In the genomic region with DNA sequence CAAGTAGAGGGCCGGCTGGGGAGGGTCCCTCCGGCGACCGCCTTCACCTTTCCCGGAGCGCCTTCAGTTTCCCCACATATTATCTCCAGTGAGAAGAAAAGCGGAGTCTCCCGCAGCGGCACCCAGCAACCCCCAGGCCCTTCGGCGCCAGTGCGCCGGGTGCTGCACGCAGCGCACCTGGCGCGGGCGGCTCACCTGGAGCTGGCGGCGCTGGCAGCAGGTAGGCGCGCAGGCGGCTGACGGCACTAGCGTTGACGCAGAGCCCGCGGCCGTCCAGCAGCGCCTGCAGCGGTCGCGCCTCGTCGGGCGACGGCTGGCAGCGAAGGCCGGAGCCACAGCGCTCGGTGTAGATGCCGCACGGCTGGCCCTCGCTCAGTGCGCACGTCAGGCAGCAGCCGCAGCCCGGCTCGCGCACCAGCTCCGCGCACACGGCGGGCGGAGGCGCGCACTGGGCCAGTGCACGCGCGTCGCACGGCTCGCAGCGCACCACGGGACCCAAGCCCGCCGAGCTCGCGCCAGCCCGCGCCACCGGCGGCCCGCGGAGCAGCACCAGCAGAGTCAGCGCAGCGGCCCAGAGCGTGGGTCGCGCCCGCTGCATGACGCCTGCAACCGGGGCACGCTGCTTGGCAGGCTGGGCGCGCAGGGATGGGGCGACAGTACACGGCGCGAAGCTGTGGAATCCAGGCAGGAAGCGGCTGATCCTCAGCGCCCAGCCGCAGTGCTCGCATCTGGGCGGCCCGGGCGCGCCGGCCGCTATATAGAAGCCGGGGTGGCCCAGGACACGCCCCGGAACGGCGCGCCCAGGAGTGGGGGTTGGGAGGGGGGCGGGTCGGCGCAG, we compare ENCODE assay signal across 8 cellular contexts. TPM values are rescaled to one million over a fixed set of nuclear protein-coding genes. Genes with fewer than 3 reads are reported as not detected.
A peak's percentile ranks its signal among the peaks of the same experiment; 100 is the strongest.
DNase-seq lines count a peak whose midpoint lies in the region; ATAC-seq, FAIRE-seq and TF ChIP-seq lines count a peak whose summit lies in the region.

A gene with protein sequence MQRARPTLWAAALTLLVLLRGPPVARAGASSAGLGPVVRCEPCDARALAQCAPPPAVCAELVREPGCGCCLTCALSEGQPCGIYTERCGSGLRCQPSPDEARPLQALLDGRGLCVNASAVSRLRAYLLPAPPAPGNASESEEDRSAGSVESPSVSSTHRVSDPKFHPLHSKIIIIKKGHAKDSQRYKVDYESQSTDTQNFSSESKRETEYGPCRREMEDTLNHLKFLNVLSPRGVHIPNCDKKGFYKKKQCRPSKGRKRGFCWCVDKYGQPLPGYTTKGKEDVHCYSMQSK (minus strand): TSS at position 730 of the 838 bp plus-strand sequence. CDS start 132 bp downstream, at position 598.

- peak in 3 of 56 donors; percentile 4 to 11 (median 7) for TF ChIP-seq CTCF in dorsolateral prefrontal cortex (IDR thresholded peaks at IDR 0.05 in 54 of 56, conservative IDR thresholded peaks at IDR 0.05 in 2 of 56; ENCODE audit: low read depth in 1 of 56, partially characterized antibody in 56 of 56)
- no peak for TF ChIP-seq CTCF in HepG2 (CRISPR knock-in tag; IDR thresholded peaks at IDR 0.05)

- H3K9me3 ChIP-seq in SJSA1 (replicated peaks) (no peaks in the 10 kb centered on the region), HepG2 (ENCODE audit: low read length) (no peaks in the 10 kb centered on the region)

- H3K4me2 ChIP-seq in HepG2 (ENCODE audit: low read depth, low read length) = peak within 1 kb of the TSS; percentile 50

- in situ Hi-C loops in HepG2 (cut with HindIII; ENCODE audit: extremely low pct_ligation_motif_present, low pct_unique_long_range_greater_than_20kb) = loop anchor here (5.0 kb wide), 2 partner anchors 432 to 1167 kb away; no protein-coding TSS in a partner anchor

- ATAC-seq in GM18909 (IDR thresholded peaks at IDR 0.05; ENCODE audit: poor library complexity, unreplicated experiment) (peak; percentile 38), HepG2 (peak; percentile 48), HG03354 (IDR thresholded peaks at IDR 0.05; ENCODE audit: poor library complexity, severe bottlenecking, unreplicated experiment) (no peak)

- BruUV-seq in HepG2 (replicated peaks; lab: Mats Ljungman, UMichigan) = no TSS peak

- peak in 1 of 2 experiments; percentile 65; a peak in 2 of 4 replicates for TF ChIP-seq POLR2A in HepG2 (IDR thresholded peaks at IDR 0.05; ENCODE audit: insufficient read depth in 1 of 2, low read depth in 2 of 2, low read length in 2 of 2)

- no peak within 1 kb of the TSS for H3K27ac ChIP-seq in SJSA1
- H3K27ac ChIP-seq in dorsolateral prefrontal cortex = peak within 1 kb of the TSS in 30 of 59 donors; percentile 13 to 79 (median 66)
- no peak within 1 kb of the TSS for H3K27ac ChIP-seq in HepG2 (ENCODE audit: extremely low read length, insufficient read depth, low read length)

- H3K27me3 ChIP-seq in SJSA1 (replicated peaks) (no peaks in the 10 kb centered on the region; the same call in 1 of the 2 replicates), dorsolateral prefrontal cortex (peaks cover 0 to 84% (median 35%) of the 10 kb centered on the region in 45 donors), HepG2 (ENCODE audit: control insufficient read depth in 1 of 2, insufficient read depth in 2 of 2, low read length in 2 of 2) (peaks cover 7 to 54% of the 10 kb centered on the region in 2 experiments; a peak in 4 of 5 replicates)

- DNase-seq in A172 (ENCODE audit: low spot score) (peak; percentile 47), SJSA1 (ENCODE audit: low read depth in 1 of 2, low spot score in 2 of 2) (peak; percentile 55 to 64), dorsolateral prefrontal cortex (peak in 2 of 10 donors; percentile 22 to 66), HepG2 (ENCODE audit: low spot score) (no peak), stromal cell of bone marrow (ENCODE audit: low read depth) (peak; percentile 59), NCI-H1436 (lab: John Stamatoyannopoulos, UW) (no peak)

- H3K36me3 ChIP-seq in SJSA1 (peaks cover 10% of the 10 kb centered on the region), HepG2 (replicated peaks in 1 of 2; ENCODE audit: control insufficient read depth in 1 of 2, insufficient read depth in 2 of 2, low read length in 2 of 2) (no peaks in the 10 kb centered on the region)

- H4K20me1 ChIP-seq in HepG2 (ENCODE audit: insufficient read depth, low read length) = peaks cover 7% of the 10 kb centered on the region; the same call in 1 of the 2 replicates

- H3K79me2 ChIP-seq in HepG2 (ENCODE audit: insufficient read depth, low read length) = no peaks in the 10 kb centered on the region

- TF ChIP-seq EP300 in HepG2 (IDR thresholded peaks at IDR 0.05; ENCODE audit: low read depth in 2 of 2, low read length in 2 of 2) (no peak), HepG2 (CRISPR knock-in tag; IDR thresholded peaks at IDR 0.05; ENCODE audit: borderline replicate concordance) (no peak)

- intact Hi-C loops in dorsolateral prefrontal cortex (cut with DNase I) = loop anchor here in 1 of 2 donors (5.0 kb wide), 2 partner anchors 1167 to 1332 kb away; no protein-coding TSS in a partner anchor
- intact Hi-C loops in HepG2 (cut with micrococcal nuclease; ENCODE audit: unreplicated experiment) = loop anchor here (10.0 kb wide), 1 partner anchor 294 kb away; no protein-coding TSS in a partner anchor

- no peak for FAIRE-seq in HepG2 (lab: Jason Lieb, UNC)

- POLR2A ChIA-PET in HepG2 (lab: Yijun Ruan, JAX) = interaction anchor here (1.0 to 1.1 kb wide), 2 partner anchors 27 to 28 kb away, joined by 3 to 5 read pairs; no protein-coding TSS in a partner anchor

- no peak within 1 kb of the TSS for H2AFZ ChIP-seq in HepG2 (ENCODE audit: low read length)

- H3K4me3 ChIP-seq in SJSA1 (peak within 1 kb of the TSS; percentile 58), dorsolateral prefrontal cortex (peak within 1 kb of the TSS; percentile 18 to 68 (median 53)), HepG2 (replicated peaks in 1 of 3; ENCODE audit: insufficient read depth in 1 of 3, low read depth in 2 of 3, low read length in 3 of 3) (peak within 1 kb of the TSS in 2 of 3 experiments; percentile 42 to 61; a peak in 3 of 6 replicates)

- peak within 1 kb of the TSS; percentile 12; the same call in 1 of the 2 replicates for H3K9ac ChIP-seq in HepG2 (ENCODE audit: insufficient read depth, low read depth, low read length)

- H3K4me1 ChIP-seq in SJSA1 (replicated peaks) (peaks cover 68% of the 10 kb centered on the region), HepG2 (ENCODE audit: insufficient read depth, low read length) (peaks cover 27% of the 10 kb centered on the region)

- TF ChIP-seq RAD21 in HepG2 (CRISPR knock-in tag; IDR thresholded peaks at IDR 0.05) = no peak

- 48% methylated on average over 25 of the region's 109 CpGs for WGBS in HepG2 (ENCODE audit: low lambda C conversion rate)

- CTCF ChIA-PET in HepG2 (lab: Yijun Ruan, JAX; ENCODE audit: low intra/inter-chr PET ratio, low total read pairs) = interaction anchor here (2.0 kb wide), 1 partner anchor 1260 kb away, joined by 6 read pairs; no protein-coding TSS in a partner anchor

TF ChIP-seq in HepG2, 621 proteins besides CTCF, POLR2A, EP300 and RAD21 (continues in another document):
- TF ChIP-seq, protein P1, sequence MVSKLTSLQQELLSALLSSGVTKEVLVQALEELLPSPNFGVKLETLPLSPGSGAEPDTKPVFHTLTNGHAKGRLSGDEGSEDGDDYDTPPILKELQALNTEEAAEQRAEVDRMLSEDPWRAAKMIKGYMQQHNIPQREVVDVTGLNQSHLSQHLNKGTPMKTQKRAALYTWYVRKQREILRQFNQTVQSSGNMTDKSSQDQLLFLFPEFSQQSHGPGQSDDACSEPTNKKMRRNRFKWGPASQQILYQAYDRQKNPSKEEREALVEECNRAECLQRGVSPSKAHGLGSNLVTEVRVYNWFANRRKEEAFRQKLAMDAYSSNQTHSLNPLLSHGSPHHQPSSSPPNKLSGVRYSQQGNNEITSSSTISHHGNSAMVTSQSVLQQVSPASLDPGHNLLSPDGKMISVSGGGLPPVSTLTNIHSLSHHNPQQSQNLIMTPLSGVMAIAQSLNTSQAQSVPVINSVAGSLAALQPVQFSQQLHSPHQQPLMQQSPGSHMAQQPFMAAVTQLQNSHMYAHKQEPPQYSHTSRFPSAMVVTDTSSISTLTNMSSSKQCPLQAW (CRISPR knock-in tag; IDR thresholded peaks at IDR 0.05) = no peak

RNA-seq across cellular contexts. Expression of the gene that starts here (rescaled TPM):
- total RNA-seq in A172 (2014; rRNA removed; shearing (Covaris generic)) = 62.0 and 81.7 TPM in 2 replicates
- total RNA-seq in SJSA1 (2014; rRNA removed; shearing (Covaris generic)) = 101 and 118 TPM in 2 replicates
- total RNA-seq in dorsolateral prefrontal cortex = 10 to 100 TPM in 116 of 120 experiments, 1 to 10 TPM in 4; 6.7 to 98.7 (median 22.3) TPM
- total RNA-seq in HepG2 (2016; rRNA removed; fragmentation: Illumina TruSeq; extraction: Trizol) = not detected in 2 replicates
- not detected in 2 replicates for total RNA-seq in HepG2 (2016; cell fraction: cytosol; rRNA removed; fragmentation: Illumina TruSeq; extraction: Trizol; ENCODE audit: low read depth)
- total RNA-seq in HepG2 (2016; cell fraction: insoluble cytoplasmic fraction; rRNA removed; fragmentation: Illumina TruSeq; extraction: Trizol) = 0.04 TPM in 1 of 2 replicates, not detected in the other
- total RNA-seq in HepG2 (2016; cell fraction: membrane; rRNA removed; fragmentation: Illumina TruSeq; extraction: Trizol) = not detected in 2 replicates
- not detected in 2 replicates for total RNA-seq in HepG2 (2016; cell fraction: nucleus; rRNA removed; fragmentation: Illumina TruSeq; extraction: Trizol)
- polyA plus RNA-seq in HepG2 (2011; rRNA removed) = 57.5 and 91.8 TPM in 2 replicates
- polyA plus RNA-seq in HepG2 (2011; cell fraction: cytosol; rRNA removed) = 49.1 and 87.6 TPM in 2 replicates
- polyA plus RNA-seq in HepG2 (2011; cell fraction: nucleus; rRNA removed) = 42.3 and 57.8 TPM in 2 replicates
- 261 and 275 TPM in 2 replicates for polyA plus RNA-seq in HepG2 (2012)
- not detected in 2 replicates for polyA plus RNA-seq in HepG2 (2016; cell fraction: cytosol; fragmentation: Illumina TruSeq; extraction: Trizol; ENCODE audit: low read depth)
- polyA plus RNA-seq in HepG2 (2016; cell fraction: insoluble cytoplasmic fraction; fragmentation: Illumina TruSeq; extraction: Trizol; ENCODE audit: low read depth) = 0.15 TPM in 1 of 2 replicates, not detected in the other
- not detected in 2 replicates for polyA plus RNA-seq in HepG2 (2016; cell fraction: membrane; fragmentation: Illumina TruSeq; extraction: Trizol; ENCODE audit: low read depth)
- 0.41 TPM in 1 of 2 replicates, not detected in the other for polyA plus RNA-seq in HepG2 (2016; cell fraction: nucleus; fragmentation: Illumina TruSeq; extraction: Trizol; ENCODE audit: insufficient read depth, low read depth)
- 32.4 and 48.2 TPM in 2 replicates for polyA minus RNA-seq in HepG2 (2011; rRNA and poly(A)+ RNA removed; ENCODE audit: low replicate concordance)
- polyA minus RNA-seq in HepG2 (2011; cell fraction: cytosol; rRNA and poly(A)+ RNA removed) = 28.6 and 53.0 TPM in 2 replicates
- polyA minus RNA-seq in HepG2 (2011; cell fraction: nucleus; rRNA and poly(A)+ RNA removed) = 15.1 and 33.7 TPM in 2 replicates

Comparison
In these comparisons a context has a peak if more than half of its experiments do, and no peak if none do; other contexts are left out.
1. RNA of the gene that starts here (total RNA-seq): 101 to 118 TPM in SJSA1, 62.0 to 81.7 TPM in A172 and 6.7 to 98.7 TPM in dorsolateral prefrontal cortex; 0.04 TPM in HepG2; every median in the first group is over 4 times any median in the second.
2. DNase-seq: peak in A172 (single experiment), SJSA1 (2 of 2) and stromal cell of bone marrow (single experiment); none in HepG2 (single experiment) and NCI-H1436 (single experiment).
3. H3K27ac ChIP-seq: peak in dorsolateral prefrontal cortex (30 of 59); none in SJSA1 (single experiment) and HepG2 (single experiment).
4. Peak in every context shown above with its lines, with median percentiles within 50 percentile points of each other: H3K4me3 ChIP-seq.